ENCODE assay signal across 1 cellular context in the genomic region with DNA sequence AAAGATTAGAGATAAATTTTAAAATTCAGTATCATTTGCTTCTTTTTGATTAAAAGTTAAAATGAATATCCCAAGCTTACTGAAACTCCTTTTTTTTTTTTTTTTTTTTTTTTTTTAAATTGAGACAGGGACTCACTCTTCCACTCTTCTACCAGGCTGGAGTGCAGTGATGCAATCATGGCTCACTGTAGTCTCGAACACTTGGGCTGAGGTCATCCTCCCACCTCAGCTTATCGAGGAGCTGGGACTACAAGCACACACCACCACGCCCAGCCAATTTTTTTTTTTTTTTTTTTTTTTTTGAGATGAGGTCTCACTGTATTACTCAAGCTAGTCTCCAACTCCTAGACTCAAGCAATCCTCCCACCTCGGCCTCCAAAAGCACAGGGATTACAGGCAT.
TF ChIP-seq lines count a peak whose summit lies in the region.

No MANE protein-coding gene starts in this region.

TF ChIP-seq in K562, 482 proteins besides CTCF, POLR2A, EP300 and RAD21:
- peak; percentile 80 for TF ChIP-seq JUND (IDR thresholded peaks at IDR 0.05; ENCODE audit: borderline replicate concordance, low read depth, low read length)
- TF ChIP-seq JUND (tag; IDR thresholded peaks at IDR 0.05; ENCODE audit: borderline replicate concordance, low read depth, low read length): peak; percentile 20; the same call in 1 of the 3 replicates
- TF ChIP-seq KLF6 (CRISPR knock-in tag; IDR thresholded peaks at IDR 0.05; ENCODE audit: borderline replicate concordance): no peak
- TF ChIP-seq HSF4 (CRISPR knock-in tag; IDR thresholded peaks at IDR 0.05; ENCODE audit: borderline replicate concordance): no peak
- TF ChIP-seq KDM4B (IDR thresholded peaks at IDR 0.05; ENCODE audit: borderline replicate concordance in 2 of 2, low read depth in 1 of 2): no peak
- TF ChIP-seq ZNF740 (CRISPR knock-in tag; IDR thresholded peaks at IDR 0.05): no peak
- no peak for TF ChIP-seq ZNF740 (tag; IDR thresholded peaks at IDR 0.05)
- TF ChIP-seq BDP1 (IDR thresholded peaks at IDR 0.05; ENCODE audit: insufficient read depth, insufficient read length): no peak
- TF ChIP-seq ATF7 (IDR thresholded peaks at IDR 0.05): peak; percentile 26; the same call in 1 of the 2 replicates
- TF ChIP-seq, protein P1, sequence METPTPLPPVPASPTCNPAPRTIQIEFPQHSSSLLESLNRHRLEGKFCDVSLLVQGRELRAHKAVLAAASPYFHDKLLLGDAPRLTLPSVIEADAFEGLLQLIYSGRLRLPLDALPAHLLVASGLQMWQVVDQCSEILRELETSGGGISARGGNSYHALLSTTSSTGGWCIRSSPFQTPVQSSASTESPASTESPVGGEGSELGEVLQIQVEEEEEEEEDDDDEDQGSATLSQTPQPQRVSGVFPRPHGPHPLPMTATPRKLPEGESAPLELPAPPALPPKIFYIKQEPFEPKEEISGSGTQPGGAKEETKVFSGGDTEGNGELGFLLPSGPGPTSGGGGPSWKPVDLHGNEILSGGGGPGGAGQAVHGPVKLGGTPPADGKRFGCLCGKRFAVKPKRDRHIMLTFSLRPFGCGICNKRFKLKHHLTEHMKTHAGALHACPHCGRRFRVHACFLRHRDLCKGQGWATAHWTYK (CRISPR knock-in tag; IDR thresholded peaks at IDR 0.05): no peak
- TF ChIP-seq ZC3H8 (IDR thresholded peaks at IDR 0.05): no peak
- TF ChIP-seq, protein P2, sequence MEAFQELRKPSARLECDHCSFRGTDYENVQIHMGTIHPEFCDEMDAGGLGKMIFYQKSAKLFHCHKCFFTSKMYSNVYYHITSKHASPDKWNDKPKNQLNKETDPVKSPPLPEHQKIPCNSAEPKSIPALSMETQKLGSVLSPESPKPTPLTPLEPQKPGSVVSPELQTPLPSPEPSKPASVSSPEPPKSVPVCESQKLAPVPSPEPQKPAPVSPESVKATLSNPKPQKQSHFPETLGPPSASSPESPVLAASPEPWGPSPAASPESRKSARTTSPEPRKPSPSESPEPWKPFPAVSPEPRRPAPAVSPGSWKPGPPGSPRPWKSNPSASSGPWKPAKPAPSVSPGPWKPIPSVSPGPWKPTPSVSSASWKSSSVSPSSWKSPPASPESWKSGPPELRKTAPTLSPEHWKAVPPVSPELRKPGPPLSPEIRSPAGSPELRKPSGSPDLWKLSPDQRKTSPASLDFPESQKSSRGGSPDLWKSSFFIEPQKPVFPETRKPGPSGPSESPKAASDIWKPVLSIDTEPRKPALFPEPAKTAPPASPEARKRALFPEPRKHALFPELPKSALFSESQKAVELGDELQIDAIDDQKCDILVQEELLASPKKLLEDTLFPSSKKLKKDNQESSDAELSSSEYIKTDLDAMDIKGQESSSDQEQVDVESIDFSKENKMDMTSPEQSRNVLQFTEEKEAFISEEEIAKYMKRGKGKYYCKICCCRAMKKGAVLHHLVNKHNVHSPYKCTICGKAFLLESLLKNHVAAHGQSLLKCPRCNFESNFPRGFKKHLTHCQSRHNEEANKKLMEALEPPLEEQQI (IDR thresholded peaks at IDR 0.05): no peak
- TF ChIP-seq ZNF217 (CRISPR knock-in tag; IDR thresholded peaks at IDR 0.05): no peak
- TF ChIP-seq SMARCA4 (IDR thresholded peaks at IDR 0.05): 0 out of 2 replicates have a peak, but pooled peaks have one; percentile 35
- no peak for TF ChIP-seq NFXL1 (CRISPR knock-in tag; IDR thresholded peaks at IDR 0.05)
- TF ChIP-seq ZNF124 (CRISPR knock-in tag; IDR thresholded peaks at IDR 0.05): no peak
- no peak for TF ChIP-seq SP1 (CRISPR knock-in tag; IDR thresholded peaks at IDR 0.05)
- TF ChIP-seq, protein P3, sequence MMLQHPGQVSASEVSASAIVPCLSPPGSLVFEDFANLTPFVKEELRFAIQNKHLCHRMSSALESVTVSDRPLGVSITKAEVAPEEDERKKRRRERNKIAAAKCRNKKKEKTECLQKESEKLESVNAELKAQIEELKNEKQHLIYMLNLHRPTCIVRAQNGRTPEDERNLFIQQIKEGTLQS (IDR thresholded peaks at IDR 0.05): peak; percentile 95
- TF ChIP-seq, protein P3 (CRISPR knock-in tag; conservative IDR thresholded peaks at IDR 0.05): no peak
- TF ChIP-seq CEBPB (tag; IDR thresholded peaks at IDR 0.05): peak; percentile 79
- TF ChIP-seq, protein P4, sequence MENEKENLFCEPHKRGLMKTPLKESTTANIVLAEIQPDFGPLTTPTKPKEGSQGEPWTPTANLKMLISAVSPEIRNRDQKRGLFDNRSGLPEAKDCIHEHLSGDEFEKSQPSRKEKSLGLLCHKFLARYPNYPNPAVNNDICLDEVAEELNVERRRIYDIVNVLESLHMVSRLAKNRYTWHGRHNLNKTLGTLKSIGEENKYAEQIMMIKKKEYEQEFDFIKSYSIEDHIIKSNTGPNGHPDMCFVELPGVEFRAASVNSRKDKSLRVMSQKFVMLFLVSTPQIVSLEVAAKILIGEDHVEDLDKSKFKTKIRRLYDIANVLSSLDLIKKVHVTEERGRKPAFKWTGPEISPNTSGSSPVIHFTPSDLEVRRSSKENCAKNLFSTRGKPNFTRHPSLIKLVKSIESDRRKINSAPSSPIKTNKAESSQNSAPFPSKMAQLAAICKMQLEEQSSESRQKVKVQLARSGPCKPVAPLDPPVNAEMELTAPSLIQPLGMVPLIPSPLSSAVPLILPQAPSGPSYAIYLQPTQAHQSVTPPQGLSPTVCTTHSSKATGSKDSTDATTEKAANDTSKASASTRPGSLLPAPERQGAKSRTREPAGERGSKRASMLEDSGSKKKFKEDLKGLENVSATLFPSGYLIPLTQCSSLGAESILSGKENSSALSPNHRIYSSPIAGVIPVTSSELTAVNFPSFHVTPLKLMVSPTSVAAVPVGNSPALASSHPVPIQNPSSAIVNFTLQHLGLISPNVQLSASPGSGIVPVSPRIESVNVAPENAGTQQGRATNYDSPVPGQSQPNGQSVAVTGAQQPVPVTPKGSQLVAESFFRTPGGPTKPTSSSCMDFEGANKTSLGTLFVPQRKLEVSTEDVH (IDR thresholded peaks at IDR 0.05; ENCODE audit: low read depth, partially characterized antibody): no peak
- TF ChIP-seq ZNF324 (CRISPR knock-in tag; IDR thresholded peaks at IDR 0.05): no peak
- TF ChIP-seq ETV1 (tag; conservative IDR thresholded peaks at IDR 0.05; ENCODE audit: low read depth): no peak
- 0 out of 2 replicates have a peak, but pooled peaks have one; percentile 26 for TF ChIP-seq CREM (IDR thresholded peaks at IDR 0.05; ENCODE audit: low read depth)
- TF ChIP-seq RCOR1 (IDR thresholded peaks at IDR 0.05; ENCODE audit: borderline replicate concordance in 1 of 2, low read depth in 2 of 2, low read length in 2 of 2): peak in 1 of 2 experiments; percentile 11; a peak in 1 of 4 replicates
- TF ChIP-seq HCFC1 (IDR thresholded peaks at IDR 0.05; ENCODE audit: low read depth, low read length): no peak
- no peak for TF ChIP-seq HIVEP1 (CRISPR knock-in tag; IDR thresholded peaks at IDR 0.05)
- no peak for TF ChIP-seq ZEB2 (IDR thresholded peaks at IDR 0.05)
- TF ChIP-seq, protein P5, sequence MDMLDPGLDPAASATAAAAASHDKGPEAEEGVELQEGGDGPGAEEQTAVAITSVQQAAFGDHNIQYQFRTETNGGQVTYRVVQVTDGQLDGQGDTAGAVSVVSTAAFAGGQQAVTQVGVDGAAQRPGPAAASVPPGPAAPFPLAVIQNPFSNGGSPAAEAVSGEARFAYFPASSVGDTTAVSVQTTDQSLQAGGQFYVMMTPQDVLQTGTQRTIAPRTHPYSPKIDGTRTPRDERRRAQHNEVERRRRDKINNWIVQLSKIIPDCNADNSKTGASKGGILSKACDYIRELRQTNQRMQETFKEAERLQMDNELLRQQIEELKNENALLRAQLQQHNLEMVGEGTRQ (CRISPR knock-in tag; IDR thresholded peaks at IDR 0.05): no peak
- no peak for TF ChIP-seq TEAD4 (IDR thresholded peaks at IDR 0.05; ENCODE audit: low read length)
- no peak for TF ChIP-seq TEAD4 (CRISPR knock-in tag; IDR thresholded peaks at IDR 0.05; ENCODE audit: borderline replicate concordance)
- TF ChIP-seq ZNF561 (CRISPR knock-in tag; conservative IDR thresholded peaks at IDR 0.05): no peak
- 0 out of 2 replicates have a peak, but pooled peaks have one; percentile 41 for TF ChIP-seq DPF2 (IDR thresholded peaks at IDR 0.05)
- TF ChIP-seq ZNF12 (CRISPR knock-in tag; IDR thresholded peaks at IDR 0.05): no peak
- peak; percentile 89 for TF ChIP-seq CEBPG (CRISPR knock-in tag; IDR thresholded peaks at IDR 0.05)
- peak in 1 of 2 experiments; percentile 85; a peak in 2 of 4 replicates for TF ChIP-seq CEBPG (tag; conservative IDR thresholded peaks at IDR 0.05 in 1 of 2, IDR thresholded peaks at IDR 0.05 in 1 of 2)
- TF ChIP-seq FUS (optimal IDR thresholded peaks at IDR 0.05; ENCODE audit: low read depth, low read length): no peak
- peak; percentile 95 for TF ChIP-seq ZNF384 (IDR thresholded peaks at IDR 0.05; ENCODE audit: low read depth, low read length)
- TF ChIP-seq SIN3A (IDR thresholded peaks at IDR 0.05; ENCODE audit: borderline replicate concordance in 2 of 2, control insufficient read depth in 1 of 2, low read depth in 2 of 2, low read length in 2 of 2): no peak
- no peak for TF ChIP-seq ZNF707 (CRISPR knock-in tag; conservative IDR thresholded peaks at IDR 0.05)
- no peak for TF ChIP-seq RAD51 (IDR thresholded peaks at IDR 0.05; ENCODE audit: borderline replicate concordance, low read depth)
- TF ChIP-seq BRD4 (IDR thresholded peaks at IDR 0.05): no peak
- no peak for TF ChIP-seq ZNF785 (CRISPR knock-in tag; IDR thresholded peaks at IDR 0.05)
- no peak for TF ChIP-seq RFX1 (IDR thresholded peaks at IDR 0.05)
- no peak for TF ChIP-seq RBBP5 (IDR thresholded peaks at IDR 0.05; ENCODE audit: borderline replicate concordance, insufficient read depth, low read length, poor library complexity, severe bottlenecking)
- TF ChIP-seq TRIM28 (IDR thresholded peaks at IDR 0.05): no peak
- TF ChIP-seq ZNF224 (CRISPR knock-in tag; IDR thresholded peaks at IDR 0.05): no peak
- TF ChIP-seq GABPB2 (CRISPR knock-in tag; conservative IDR thresholded peaks at IDR 0.05): no peak
